In genomic region chr15:88028024-88028423, GRCh38 we compare ENCODE assay signal across 34 cellular contexts.
A peak's percentile ranks its signal among the peaks of the same experiment; 100 is the strongest.
DNase-seq lines count a peak whose midpoint lies in the region; ATAC-seq and TF ChIP-seq lines count a peak whose summit lies in the region.
"Had no signal": no experiment of that assay in that cellular context is flagged by ENCODE, and none has a peak within 500 bp of the region (broad histone marks: within the 10 kb centered on the region; RNA-seq: fewer than 3 reads in every experiment).

No MANE protein-coding gene starts in this region.

- 0 out of 2 replicates have a peak, but pooled peaks cover 11% of the 10 kb centered on the region for H3K9me2 ChIP-seq in GM23338 (ENCODE audit: insufficient read depth)

- no peaks in the 10 kb centered on the region for H3K27me3 Mint-ChIP-seq in GM23338 (ENCODE audit: insufficient read depth, low read depth, poor library complexity)
- H3K27me3 Mint-ChIP-seq: activated naive CD4-positive, alpha-beta T cell treated with anti-CD3 and anti-CD28 coated beads, Interleukin-2, amount 10 ng/mL, durations not matched to agents 7 days and 5 days had no signal

- peaks cover 16% of the 10 kb centered on the region; the same call in 2 of the 3 replicates for H3K36me3 Mint-ChIP-seq in GM23338 (ENCODE audit: low read depth)
- H3K36me3 Mint-ChIP-seq: activated naive CD4-positive, alpha-beta T cell treated with anti-CD3 and anti-CD28 coated beads, Interleukin-2, amount 10 ng/mL, durations not matched to agents 7 days and 5 days; CD8-positive, alpha-beta T cell; mesothelial cell of epicardium had no signal

- H2AFZ ChIP-seq in GM23338: no peak overlapping the region

- H3K27ac ChIP-seq in GM23338 (ENCODE audit: low read depth): no peak overlapping the region
- H3K27ac ChIP-seq: adrenal gland, RWPE1, SK-N-MC, suprapubic skin, upper lobe of left lung had no signal

- peaks cover 6% of the 10 kb centered on the region for H3K4me1 ChIP-seq in GM23338 (ENCODE audit: insufficient read depth)
- H3K4me1 ChIP-seq: adrenal gland, suprapubic skin, upper lobe of left lung had no signal

- no peak for ATAC-seq in GM23338
- ATAC-seq in activated CD4-positive, CD25-positive, alpha-beta regulatory T cell treated with anti-CD3 and anti-CD28 coated beads, Interleukin-2, amount 50 U/mL, for 24 hours: no peak
- ATAC-seq: activated T-helper 17 cell treated with anti-CD3 and anti-CD28 coated beads, Interleukin-2, amount 50 U/mL, for 72 hours; CD8-positive, alpha-beta T cell; right cardiac atrium had no signal

- H3K9me3 Mint-ChIP-seq in GM23338: no peaks in the 10 kb centered on the region
- H3K9me3 Mint-ChIP-seq: activated naive CD4-positive, alpha-beta T cell treated with anti-CD3 and anti-CD28 coated beads, Interleukin-2, amount 10 ng/mL, durations not matched to agents 7 days and 5 days; T-helper 1 cell treated with Interleukin-12 subunit alpha and Interleukin-12 subunit beta and Interleukin-4 antibody, amounts not matched to agents 30 μg/mL and 1 μg/mL, for 36 hours had no signal

- H3K27me3 ChIP-seq in GM23338 (ENCODE audit: insufficient read depth): no peaks in the 10 kb centered on the region
- H3K27me3 ChIP-seq: adrenal gland, upper lobe of left lung had no signal

- H3K4me2 ChIP-seq in GM23338: no peak overlapping the region
- H3K4me2 ChIP-seq: smooth muscle cell had no signal

- in situ Hi-C loops in SK-MEL-5 (cut with HindIII; ENCODE audit: low pct_unique_long_range_greater_than_20kb, low sequenced_read_pairs): no loop called here

- H3K4me3 ChIP-seq in GM23338: no peak overlapping the region
- H3K4me3 ChIP-seq: adrenal gland, SK-N-MC, smooth muscle cell, suprapubic skin, upper lobe of left lung had no signal

- H3K4me3 Mint-ChIP-seq in GM23338: no peak overlapping the region
- H3K4me3 Mint-ChIP-seq: activated naive CD4-positive, alpha-beta T cell treated with anti-CD3 and anti-CD28 coated beads, Interleukin-2, amount 10 ng/mL, durations not matched to agents 7 days and 5 days; activated T-helper 17 cell treated with anti-CD3 and anti-CD28 coated beads, Interleukin-2, amount 50 U/mL, for 72 hours; CD8-positive, alpha-beta T cell; mesothelial cell of epicardium; T-helper 1 cell treated with Interleukin-12 subunit alpha and Interleukin-12 subunit beta and Interleukin-4 antibody, amounts not matched to agents 30 μg/mL and 1 μg/mL, for 36 hours had no signal

- no peaks in the 10 kb centered on the region for H3K79me2 ChIP-seq in GM23338 (replicated peaks; ENCODE audit: insufficient read depth)

- H3K36me3 ChIP-seq in GM23338 (ENCODE audit: insufficient read depth): no peaks in the 10 kb centered on the region
- H3K36me3 ChIP-seq: adrenal gland, suprapubic skin, upper lobe of left lung had no signal

- H4K20me1 ChIP-seq in GM23338 (replicated peaks; ENCODE audit: insufficient read depth): no peaks in the 10 kb centered on the region

- H3K27ac Mint-ChIP-seq in GM23338: no peak overlapping the region
- H3K27ac Mint-ChIP-seq: activated naive CD4-positive, alpha-beta T cell treated with anti-CD3 and anti-CD28 coated beads, Interleukin-2, amount 10 ng/mL, durations not matched to agents 7 days and 5 days; activated T-helper 17 cell treated with anti-CD3 and anti-CD28 coated beads, Interleukin-2, amount 50 U/mL, for 72 hours; CD8-positive, alpha-beta T cell; mesothelial cell of epicardium; T-helper 1 cell treated with Interleukin-12 subunit alpha and Interleukin-12 subunit beta and Interleukin-4 antibody, amounts not matched to agents 30 μg/mL and 1 μg/mL, for 36 hours had no signal

- H3K4me1 Mint-ChIP-seq in GM23338: peaks cover 19% of the 10 kb centered on the region
- H3K4me1 Mint-ChIP-seq: activated naive CD4-positive, alpha-beta T cell treated with anti-CD3 and anti-CD28 coated beads, Interleukin-2, amount 10 ng/mL, durations not matched to agents 7 days and 5 days; activated T-helper 17 cell treated with anti-CD3 and anti-CD28 coated beads, Interleukin-2, amount 50 U/mL, for 72 hours; mesothelial cell of epicardium had no signal

- H3F3A ChIP-seq in GM23338 (replicated peaks; ENCODE audit: low read depth): no peaks in the 10 kb centered on the region

- TF ChIP-seq CTCF in GM23338 (conservative IDR thresholded peaks at IDR 0.05; ENCODE audit: low read depth in 2 of 2): peak; percentile 31 to 71; a peak in 3 of 4 replicates

- DNase-seq in NCI-H748 (lab: John Stamatoyannopoulos, UW; ENCODE audit: unreplicated experiment) (peak; percentile 6), NCI-H748 treated with DMSO at 0.1 percent for 48 hours (lab: John Stamatoyannopoulos, UW) (no peak), GM23338 (ENCODE audit: low spot score) (peak; percentile 14), SK-MEL-5 (ENCODE audit: low read depth, low spot score) (peak; percentile 35), iPS-NIHi11 (ENCODE audit: low spot score) (peak; percentile 20), GDM1 (lab: John Stamatoyannopoulos, UW) (no peak), NCI-H1436 (lab: John Stamatoyannopoulos, UW) (no peak)
- DNase-seq: activated naive CD4-positive, alpha-beta T cell treated with anti-CD3 and anti-CD28 coated beads, Interleukin-2, amount 10 ng/mL, durations not matched to agents 7 days and 5 days; adrenal gland; AML-193; CD8-positive, alpha-beta T cell; central memory CD4-positive, alpha-beta T cell; cortex of kidney; effector memory CD4-positive, alpha-beta T cell; glutamatergic neuron; GOT3; islet precursor cell; MM.1S; NCI-H1417; NCI-H2107; NCI-H345; NCI-H774; OCI-M1; stimulated activated naive CD4-positive, alpha-beta T cell treated with Interleukin-2 at 50 U/mL for 16 hours had no signal

TF ChIP-seq in GM23338, 12 proteins besides CTCF, POLR2A, EP300 and RAD21 (continues in another document):
- TF ChIP-seq, protein P1, sequence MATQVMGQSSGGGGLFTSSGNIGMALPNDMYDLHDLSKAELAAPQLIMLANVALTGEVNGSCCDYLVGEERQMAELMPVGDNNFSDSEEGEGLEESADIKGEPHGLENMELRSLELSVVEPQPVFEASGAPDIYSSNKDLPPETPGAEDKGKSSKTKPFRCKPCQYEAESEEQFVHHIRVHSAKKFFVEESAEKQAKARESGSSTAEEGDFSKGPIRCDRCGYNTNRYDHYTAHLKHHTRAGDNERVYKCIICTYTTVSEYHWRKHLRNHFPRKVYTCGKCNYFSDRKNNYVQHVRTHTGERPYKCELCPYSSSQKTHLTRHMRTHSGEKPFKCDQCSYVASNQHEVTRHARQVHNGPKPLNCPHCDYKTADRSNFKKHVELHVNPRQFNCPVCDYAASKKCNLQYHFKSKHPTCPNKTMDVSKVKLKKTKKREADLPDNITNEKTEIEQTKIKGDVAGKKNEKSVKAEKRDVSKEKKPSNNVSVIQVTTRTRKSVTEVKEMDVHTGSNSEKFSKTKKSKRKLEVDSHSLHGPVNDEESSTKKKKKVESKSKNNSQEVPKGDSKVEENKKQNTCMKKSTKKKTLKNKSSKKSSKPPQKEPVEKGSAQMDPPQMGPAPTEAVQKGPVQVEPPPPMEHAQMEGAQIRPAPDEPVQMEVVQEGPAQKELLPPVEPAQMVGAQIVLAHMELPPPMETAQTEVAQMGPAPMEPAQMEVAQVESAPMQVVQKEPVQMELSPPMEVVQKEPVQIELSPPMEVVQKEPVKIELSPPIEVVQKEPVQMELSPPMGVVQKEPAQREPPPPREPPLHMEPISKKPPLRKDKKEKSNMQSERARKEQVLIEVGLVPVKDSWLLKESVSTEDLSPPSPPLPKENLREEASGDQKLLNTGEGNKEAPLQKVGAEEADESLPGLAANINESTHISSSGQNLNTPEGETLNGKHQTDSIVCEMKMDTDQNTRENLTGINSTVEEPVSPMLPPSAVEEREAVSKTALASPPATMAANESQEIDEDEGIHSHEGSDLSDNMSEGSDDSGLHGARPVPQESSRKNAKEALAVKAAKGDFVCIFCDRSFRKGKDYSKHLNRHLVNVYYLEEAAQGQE (IDR thresholded peaks at IDR 0.05; ENCODE audit: unreplicated experiment): no peak
- no peak for TF ChIP-seq EZH2 (IDR thresholded peaks at IDR 0.05; ENCODE audit: low read depth, unreplicated experiment)
- TF ChIP-seq ETS1 (IDR thresholded peaks at IDR 0.05): no peak
- no peak for TF ChIP-seq EZH2phosphoT487 (IDR thresholded peaks at IDR 0.05; ENCODE audit: unreplicated experiment)
- no peak for TF ChIP-seq ZNF331 (CRISPR knock-in tag; IDR thresholded peaks at IDR 0.05; ENCODE audit: low read depth)
- TF ChIP-seq ZNF114 (CRISPR knock-in tag; IDR thresholded peaks at IDR 0.05): no peak
- no peak for TF ChIP-seq JUNB (IDR thresholded peaks at IDR 0.05; ENCODE audit: unreplicated experiment)
- TF ChIP-seq STAT1 (IDR thresholded peaks at IDR 0.05; ENCODE audit: unreplicated experiment): no peak
- TF ChIP-seq POLR2AphosphoS5 (IDR thresholded peaks at IDR 0.05; ENCODE audit: low read depth): no peak
- TF ChIP-seq NANOG (IDR thresholded peaks at IDR 0.05; ENCODE audit: borderline replicate concordance): no peak

Comparison
In these comparisons a context has a peak if more than half of its experiments do, and no peak if none do; other contexts are left out.
1. DNase-seq: peak in NCI-H748 (single experiment), GM23338 (single experiment), SK-MEL-5 (single experiment) and iPS-NIHi11 (single experiment); none in NCI-H748 treated with DMSO at 0.1 percent for 48 hours (single experiment), GDM1 (single experiment) and NCI-H1436 (single experiment).